In genomic region chr10:102945989-102946388, GRCh38 we compare ENCODE assay signal across 25 cellular contexts. TPM values are rescaled to one million over a fixed set of nuclear protein-coding genes. Genes with fewer than 3 reads are reported as not detected.
DNase-seq lines count a peak whose midpoint lies in the region; ATAC-seq and TF ChIP-seq lines count a peak whose summit lies in the region.
"Had no signal": no experiment of that assay in that cellular context is flagged by ENCODE, and none has a peak within 500 bp of the region (broad histone marks: within the 10 kb centered on the region; RNA-seq: fewer than 3 reads in every experiment).

No MANE protein-coding gene starts in this region.

- H3K4me3 Mint-ChIP-seq in WTC11, result no peak overlapping the region
- H3K4me3 Mint-ChIP-seq: CD4-positive, alpha-beta memory T cell had no signal

- DNase-seq in ELF-1 (ENCODE audit: low read depth, low spot score), result peak; percentile 33
- DNase-seq in WTC11 (ENCODE audit: low spot score), result no peak
- no peak for DNase-seq in mucosa of descending colon
- DNase-seq in renal cortical epithelial cell (ENCODE audit: low read depth), result peak; percentile 20
- no peak for DNase-seq in activated CD4-positive, CD25-positive, alpha-beta regulatory T cell treated with anti-CD3 and anti-CD28 coated beads, Interleukin-2, amount 50 U/mL, for 72 hours
- no peak for DNase-seq in NK-92 (lab: John Stamatoyannopoulos, UW; ENCODE audit: unreplicated experiment)
- DNase-seq: AML-193; CD4-positive, alpha-beta memory T cell; DMS 273 treated with DMSO at 0.1 percent for 48 hours; DMS79 treated with DMSO at 0.1 percent for 48 hours; KBM-7; MV-4-11; NCI-H1105; NCI-H1436 treated with DMSO at 0.1 percent for 48 hours; NCI-H2029 treated with DMSO at 0.1 percent for 48 hours; NCI-H446 treated with DMSO at 0.1 percent for 48 hours; NCI-H526; NCI-H82; PC-9; SJCRH30 had no signal

- no peaks in the 10 kb centered on the region for H3K9me3 ChIP-seq in mucosa of descending colon
- H3K9me3 ChIP-seq: A549; BLaER1 treated with 17β-estradiol and CSF1 and Interleukin-3, amounts not matched to agents 10 nM and 100 nM; SJCRH30 had no signal

- H3K9me3 Mint-ChIP-seq in WTC11, result no peaks in the 10 kb centered on the region
- H3K9me3 Mint-ChIP-seq: CD4-positive, alpha-beta memory T cell had no signal

- ATAC-seq in WTC11 (no peak), mucosa of descending colon (peak; percentile 25), GM18909 (IDR thresholded peaks at IDR 0.05; ENCODE audit: poor library complexity, unreplicated experiment) (no peak)
- ATAC-seq: A549, Right ventricle myocardium inferior, SK-N-SH treated with all-trans-retinoic acid at 6 μM for 48 hours had no signal

- POLR2A ChIA-PET in WTC11 (lab: Charles Lee), result no interaction called here

- TF ChIP-seq CTCF in WTC11 (IDR thresholded peaks at IDR 0.05) (no peak), mucosa of descending colon (IDR thresholded peaks at IDR 0.05) (no peak)

- no peaks in the 10 kb centered on the region for H3K4me1 ChIP-seq in mucosa of descending colon (ENCODE audit: low read depth)
- H3K4me1 ChIP-seq: BLaER1 treated with 17β-estradiol and CSF1 and Interleukin-3, amounts not matched to agents 10 nM and 100 nM; SJCRH30 had no signal

- H3K36me3 Mint-ChIP-seq in WTC11, result no peaks in the 10 kb centered on the region

- no peaks in the 10 kb centered on the region for H3K27me3 Mint-ChIP-seq in WTC11 (ENCODE audit: low read depth)
- H3K27me3 Mint-ChIP-seq: CD4-positive, alpha-beta memory T cell had no signal

- peak overlapping the region; percentile 57 for H3K27ac Mint-ChIP-seq in WTC11

- peaks cover 11% of the 10 kb centered on the region for H3K4me1 Mint-ChIP-seq in WTC11

- CTCF ChIA-PET in WTC11 (lab: Charles Lee), result interaction anchor here (1.0 to 1.3 kb wide), 5 partner anchors 28 to 298 kb away, joined by 3 to 4 read pairs (median 3); partner anchors contain the start of gene CNNM2

- no peak overlapping the region for H3K4me3 ChIP-seq in mucosa of descending colon
- H3K4me3 ChIP-seq: A549; BLaER1 treated with 17β-estradiol and CSF1 and Interleukin-3, amounts not matched to agents 10 nM and 100 nM; PC-9; SJCRH30 had no signal

- no peaks in the 10 kb centered on the region for H3K36me3 ChIP-seq in mucosa of descending colon (ENCODE audit: low read depth)
- H3K36me3 ChIP-seq: BLaER1 treated with 17β-estradiol and CSF1 and Interleukin-3, amounts not matched to agents 10 nM and 100 nM; SJCRH30 had no signal

- intact Hi-C loops in mucosa of descending colon (cut with DNase I, micrococcal nuclease), result no loop called here

TF ChIP-seq in WTC11, 78 proteins besides CTCF, POLR2A, EP300 and RAD21:
- TF ChIP-seq SOX15 (CRISPR knock-in tag; IDR thresholded peaks at IDR 0.05) (no peak), ZNF281 (CRISPR knock-in tag; IDR thresholded peaks at IDR 0.05) (no peak), NFATC4 (CRISPR knock-in tag; IDR thresholded peaks at IDR 0.05) (no peak), GTF2I (CRISPR knock-in tag; conservative IDR thresholded peaks at IDR 0.05) (no peak), FOXP4 (CRISPR knock-in tag; IDR thresholded peaks at IDR 0.05) (no peak), ETV6 (CRISPR knock-in tag; IDR thresholded peaks at IDR 0.05) (no peak), KAT7 (CRISPR knock-in tag; IDR thresholded peaks at IDR 0.05; ENCODE audit: borderline replicate concordance) (no peak)

RNA-seq across cellular contexts. Expression of gene CNNM2, which starts 27.9 kb away (rescaled TPM):
- 23.5 to 28.0 TPM (median 27.0 TPM) in 3 replicates for total RNA-seq in WTC11 (2021)
- 10 to 100 TPM; 22.6 to 53.2 (median 27.3) TPM for total RNA-seq in mucosa of descending colon
- total RNA-seq in renal cortical epithelial cell, result 1.7 and 11.6 TPM in 2 replicates

Comparison
In these comparisons a context has a peak if more than half of its experiments do, and no peak if none do; other contexts are left out.
1. DNase-seq: peak in ELF-1 (single experiment) and renal cortical epithelial cell (single experiment); none in WTC11 (single experiment), mucosa of descending colon (0 of 3), activated CD4-positive, CD25-positive, alpha-beta regulatory T cell treated with anti-CD3 and anti-CD28 coated beads, Interleukin-2, amount 50 U/mL, for 72 hours (single experiment) and NK-92 (single experiment).